ENCODE assay signal across 8 cellular contexts in genomic region chr4:48127882-48128394, GRCh38. TPM values are rescaled to one million over a fixed set of nuclear protein-coding genes. Genes with fewer than 3 reads are reported as not detected.
A peak's percentile ranks its signal among the peaks of the same experiment; 100 is the strongest.
DNase-seq lines count a peak whose midpoint lies in the region; ATAC-seq and TF ChIP-seq lines count a peak whose summit lies in the region.

No MANE protein-coding gene starts in this region.

- peak overlapping the region; percentile 66 for H3K4me3 Mint-ChIP-seq in activated T-helper 1 cell treated with anti-CD3 and anti-CD28 coated beads, Interleukin-12 subunit alpha, Interleukin-12 subunit beta, Interleukin-2, Interleukin-4 antibody, amounts not matched to agents 30 ng/mL and 10 ng/mL and 1 ng/mL, durations not matched to agents 14 hours and 24 hours and 36 hours
- H3K4me3 Mint-ChIP-seq in osteocyte (ENCODE audit: unreplicated experiment) = peak overlapping the region; percentile 69

- H3K27me3 ChIP-seq in tibial nerve = no peaks in the 10 kb centered on the region

- H3K27me3 Mint-ChIP-seq in activated T-helper 1 cell treated with anti-CD3 and anti-CD28 coated beads, Interleukin-12 subunit alpha, Interleukin-12 subunit beta, Interleukin-2, Interleukin-4 antibody, amounts not matched to agents 30 ng/mL and 10 ng/mL and 1 ng/mL, durations not matched to agents 14 hours and 24 hours and 36 hours (ENCODE audit: insufficient read depth) = no peaks in the 10 kb centered on the region
- peaks cover 8% of the 10 kb centered on the region for H3K27me3 Mint-ChIP-seq in osteocyte (ENCODE audit: unreplicated experiment)

- WGBS in tibial nerve, 2 donors = 5 to 7% methylated on average over 10 of the region's 10 CpGs

- peak; percentile 65 for TF ChIP-seq CTCF in fibroblast of villous mesenchyme (IDR thresholded peaks at IDR 0.05; ENCODE audit: insufficient read depth, low read depth, low read length)
- TF ChIP-seq CTCF in osteocyte (IDR thresholded peaks at IDR 0.05) = peak; percentile 64
- TF ChIP-seq CTCF in tibial nerve (IDR thresholded peaks at IDR 0.05) = peak; percentile 40 to 62 (median 42)

- DNase-seq in Caki2 (ENCODE audit: low read depth) = peak; percentile 82
- peak; percentile 97 for DNase-seq in HS-27A (ENCODE audit: low read depth)
- peak; percentile 85 for DNase-seq in RPMI8226
- peak; percentile 74 for DNase-seq in activated T-helper 1 cell treated with anti-CD3 and anti-CD28 coated beads, Interleukin-12 subunit alpha, Interleukin-12 subunit beta, Interleukin-2, Interleukin-4 antibody, amounts not matched to agents 30 ng/mL and 10 ng/mL and 1 ng/mL, durations not matched to agents 14 hours and 24 hours and 36 hours (ENCODE audit: low spot score)
- peak; percentile 87 for DNase-seq in fibroblast of villous mesenchyme (ENCODE audit: low read depth)
- DNase-seq in osteocyte (ENCODE audit: extremely low spot score, unreplicated experiment) = no peak
- DNase-seq in tibial nerve (ENCODE audit: low spot score in 2 of 2) = peak in 1 of 2 donors; percentile 43

- H3K9me3 Mint-ChIP-seq in activated T-helper 1 cell treated with anti-CD3 and anti-CD28 coated beads, Interleukin-12 subunit alpha, Interleukin-12 subunit beta, Interleukin-2, Interleukin-4 antibody, amounts not matched to agents 30 ng/mL and 10 ng/mL and 1 ng/mL, durations not matched to agents 14 hours and 24 hours and 36 hours = no peaks in the 10 kb centered on the region
- H3K9me3 Mint-ChIP-seq in osteocyte (ENCODE audit: unreplicated experiment) = no peaks in the 10 kb centered on the region

- H3K9me3 ChIP-seq in tibial nerve = no peaks in the 10 kb centered on the region

- peaks cover 84% of the 10 kb centered on the region for H3K4me1 Mint-ChIP-seq in activated T-helper 1 cell treated with anti-CD3 and anti-CD28 coated beads, Interleukin-12 subunit alpha, Interleukin-12 subunit beta, Interleukin-2, Interleukin-4 antibody, amounts not matched to agents 30 ng/mL and 10 ng/mL and 1 ng/mL, durations not matched to agents 14 hours and 24 hours and 36 hours (ENCODE audit: low read depth)
- H3K4me1 Mint-ChIP-seq in osteocyte (ENCODE audit: unreplicated experiment) = peaks cover 13% of the 10 kb centered on the region

- peaks cover 23% of the 10 kb centered on the region for H3K36me3 Mint-ChIP-seq in activated T-helper 1 cell treated with anti-CD3 and anti-CD28 coated beads, Interleukin-12 subunit alpha, Interleukin-12 subunit beta, Interleukin-2, Interleukin-4 antibody, amounts not matched to agents 30 ng/mL and 10 ng/mL and 1 ng/mL, durations not matched to agents 14 hours and 24 hours and 36 hours (ENCODE audit: low read depth)
- no peaks in the 10 kb centered on the region for H3K36me3 Mint-ChIP-seq in osteocyte (ENCODE audit: unreplicated experiment)

- intact Hi-C loops in activated T-helper 1 cell treated with anti-CD3 and anti-CD28 coated beads, Interleukin-12 subunit alpha, Interleukin-12 subunit beta, Interleukin-2, Interleukin-4 antibody, amounts not matched to agents 30 ng/mL and 10 ng/mL and 1 ng/mL, durations not matched to agents 14 hours and 24 hours and 36 hours (cut with micrococcal nuclease) = loop anchor here (1.0 to 10.0 kb wide), 14 partner anchors 11 to 834 kb away; partner anchors contain the start of genes ATP10D, NFXL1, OCIAD1 and OCIAD2

- H3K27ac Mint-ChIP-seq in activated T-helper 1 cell treated with anti-CD3 and anti-CD28 coated beads, Interleukin-12 subunit alpha, Interleukin-12 subunit beta, Interleukin-2, Interleukin-4 antibody, amounts not matched to agents 30 ng/mL and 10 ng/mL and 1 ng/mL, durations not matched to agents 14 hours and 24 hours and 36 hours = peak overlapping the region; percentile 97
- H3K27ac Mint-ChIP-seq in osteocyte (ENCODE audit: unreplicated experiment) = peak overlapping the region; percentile 87

- peak overlapping the region in 2 of 4 donors; percentile 33 to 67 for H3K27ac ChIP-seq in tibial nerve

- TF ChIP-seq EP300 in tibial nerve (IDR thresholded peaks at IDR 0.05) = no peak

- in situ Hi-C loops in Caki2 (cut with HindIII; ENCODE audit: low pct_unique_long_range_greater_than_20kb, low sequenced_read_pairs) = no loop called here

- no peaks in the 10 kb centered on the region for H3K36me3 ChIP-seq in tibial nerve

- peaks cover 0 to 18% (median 5%) of the 10 kb centered on the region in 4 donors for H3K4me1 ChIP-seq in tibial nerve

- H3K4me3 ChIP-seq in fibroblast of villous mesenchyme (ENCODE audit: low read depth, low read length) (peak overlapping the region; percentile 18), tibial nerve (peak overlapping the region in 2 of 4 donors; percentile 2 to 41)

- ATAC-seq in GM21381 (IDR thresholded peaks at IDR 0.05; ENCODE audit: unreplicated experiment) = peak; percentile 85

- TF ChIP-seq POLR2A in tibial nerve (IDR thresholded peaks at IDR 0.05) = no peak

RNA-seq across cellular contexts. Expression of gene TXK, which starts 6.1 kb away (rescaled TPM):
- total RNA-seq in Caki2 (2014; rRNA removed; shearing (Covaris generic); ENCODE audit: low replicate concordance) = 0.38 TPM in 1 of 2 replicates, not detected in the other
- 12.5 and 12.7 TPM in 2 replicates for total RNA-seq in activated T-helper 1 cell treated with anti-CD3 and anti-CD28 coated beads, Interleukin-12 subunit alpha, Interleukin-12 subunit beta, Interleukin-2, Interleukin-4 antibody, amounts not matched to agents 30 ng/mL and 10 ng/mL and 1 ng/mL, durations not matched to agents 14 hours and 24 hours and 36 hours
- 0.64 and 0.86 TPM in 2 replicates for total RNA-seq in fibroblast of villous mesenchyme
- not detected in 2 replicates for total RNA-seq in osteocyte
- under 1 TPM in 3 of 4 donors, not detected in 1; 0.22 to 0.84 (median 0.30) TPM for total RNA-seq in tibial nerve
